Comparison of ENCODE assay signal across 1 cellular context in genomic region chr4:929970-930625, GRCh38.
TF ChIP-seq lines count a peak whose summit lies in the region.

No MANE protein-coding gene starts in this region.

TF ChIP-seq in GM23338, 12 proteins besides CTCF, POLR2A, EP300 and RAD21 (continued from another document):
- no peak for TF ChIP-seq ETS1 (IDR thresholded peaks at IDR 0.05)
- TF ChIP-seq JUNB (IDR thresholded peaks at IDR 0.05; ENCODE audit: unreplicated experiment), result no peak
- TF ChIP-seq ZNF331 (CRISPR knock-in tag; IDR thresholded peaks at IDR 0.05; ENCODE audit: low read depth), result no peak
- no peak for TF ChIP-seq STAT1 (IDR thresholded peaks at IDR 0.05; ENCODE audit: unreplicated experiment)
- TF ChIP-seq EZH2phosphoT487 (IDR thresholded peaks at IDR 0.05; ENCODE audit: unreplicated experiment), result no peak
- TF ChIP-seq CREB1 (CRISPR knock-in tag; IDR thresholded peaks at IDR 0.05; ENCODE audit: low read depth), result no peak
- no peak for TF ChIP-seq EZH2 (IDR thresholded peaks at IDR 0.05; ENCODE audit: low read depth, unreplicated experiment)
